Comparison of ENCODE assay signal across 1 cellular context in genomic region chr12:62605972-62606371, GRCh38.
TF ChIP-seq lines count a peak whose summit lies in the region.

No MANE protein-coding gene starts in this region.

TF ChIP-seq in GM12878, 131 proteins besides CTCF, POLR2A, EP300 and RAD21:
- no peak for TF ChIP-seq BCL11A (IDR thresholded peaks at IDR 0.05; ENCODE audit: low read depth, low read length)
- no peak for TF ChIP-seq REST (IDR thresholded peaks at IDR 0.05; ENCODE audit: low read depth, low read length)
- no peak for TF ChIP-seq MLLT1 (IDR thresholded peaks at IDR 0.05)
- no peak for TF ChIP-seq KDM1A (IDR thresholded peaks at IDR 0.05; ENCODE audit: borderline replicate concordance)
TF ChIP-seq in GM12878: peak in this region for 0.
